8 cellular contexts compared by ENCODE assay signal in the genomic region with DNA sequence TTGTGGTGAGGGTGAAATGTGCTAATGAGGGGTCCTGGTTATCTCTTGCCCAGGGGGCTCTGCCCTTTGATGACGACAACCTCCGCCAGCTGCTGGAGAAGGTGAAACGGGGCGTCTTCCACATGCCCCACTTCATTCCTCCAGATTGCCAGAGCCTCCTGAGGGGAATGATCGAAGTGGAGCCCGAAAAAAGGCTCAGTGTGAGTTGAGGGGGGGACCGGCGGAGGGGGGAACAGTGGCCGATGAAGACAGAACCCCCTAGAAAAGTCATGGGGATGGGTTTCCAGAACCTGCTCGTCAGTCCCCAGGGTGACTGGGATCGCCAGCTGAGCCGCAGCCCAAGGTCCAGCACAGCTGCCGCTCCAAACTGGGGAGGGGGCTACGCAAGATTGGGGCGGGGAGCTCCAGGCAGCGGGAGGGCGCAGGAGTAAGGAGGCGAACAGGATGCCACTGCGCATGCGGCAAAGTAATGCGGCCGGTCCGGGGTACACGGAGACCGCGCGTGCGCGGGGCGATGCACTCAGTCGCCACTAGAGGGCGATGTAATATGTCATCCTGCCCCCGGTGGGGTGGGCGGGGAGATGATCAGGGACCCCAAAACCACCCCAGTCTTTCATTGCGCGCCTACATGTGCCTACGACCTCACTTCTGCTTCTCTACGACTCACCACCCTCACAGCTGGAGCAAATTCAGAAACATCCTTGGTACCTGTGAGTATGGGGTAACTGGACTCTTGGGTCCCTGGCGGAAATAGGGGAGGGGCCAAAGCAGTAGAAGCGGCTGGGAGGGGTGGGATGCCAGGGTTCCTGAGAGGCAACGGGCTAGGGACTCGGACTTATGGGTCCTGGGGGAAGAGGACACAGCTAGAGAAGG. TPM values are rescaled to one million over a fixed set of nuclear protein-coding genes. Genes with fewer than 3 reads are reported as not detected.
DNase-seq lines count a peak whose midpoint lies in the region; ATAC-seq and TF ChIP-seq lines count a peak whose summit lies in the region.

No MANE protein-coding gene starts in this region.

- ATAC-seq in GM19023 (IDR thresholded peaks at IDR 0.05; ENCODE audit: unreplicated experiment) (peak; percentile 72), natural killer cell (peak; percentile 93 to 95 (median 94))

- intact Hi-C loops in esophagus squamous epithelium (cut with DNase I): loop anchor here (10.0 kb wide), 1 partner anchor 73 kb away; a partner anchor contains a TSS
- intact Hi-C loops in natural killer cell (cut with micrococcal nuclease): loop anchor here (1.0 to 2.0 kb wide), 3 partner anchors 37 to 117 kb away; a partner anchor contains a TSS

- H3K36me3 Mint-ChIP-seq in activated T-cell treated with anti-CD3 and anti-CD28 coated beads, Interleukin-2, amount 50 U/mL, for 24 hours (ENCODE audit: low read depth): peaks cover 2% of the 10 kb centered on the region
- no peaks in the 10 kb centered on the region for H3K36me3 Mint-ChIP-seq in natural killer cell

- H3K27ac Mint-ChIP-seq in activated T-cell treated with anti-CD3 and anti-CD28 coated beads, Interleukin-2, amount 50 U/mL, for 24 hours: peak overlapping the region; percentile 95
- peak overlapping the region; percentile 75 to 92 for H3K27ac Mint-ChIP-seq in natural killer cell

- H3K27ac ChIP-seq in esophagus squamous epithelium: peak overlapping the region in 2 of 4 donors; percentile 4 to 27

- DNase-seq in AG09309 (ENCODE audit: low read depth) (no peak), HT1080 (ENCODE audit: low read depth) (peak; percentile 68), OCI-M2 (lab: John Stamatoyannopoulos, UW; ENCODE audit: unreplicated experiment) (peak; percentile 94), esophagus squamous epithelium (lab: John Stamatoyannopoulos, UW) (no peak), natural killer cell (peak; percentile 96)
- DNase-seq in activated T-cell treated with anti-CD3 and anti-CD28 coated beads, Interleukin-2, amount 50 U/mL, for 24 hours: peak; percentile 99
- peak; percentile 76 to 95 (median 92) for DNase-seq in stimulated activated naive CD4-positive, alpha-beta T cell (lab: John Stamatoyannopoulos, UW)

- no peaks in the 10 kb centered on the region for H3K9me3 Mint-ChIP-seq in activated T-cell treated with anti-CD3 and anti-CD28 coated beads, Interleukin-2, amount 50 U/mL, for 24 hours
- no peaks in the 10 kb centered on the region for H3K9me3 Mint-ChIP-seq in natural killer cell

- peaks cover 0 to 8% (median 0%) of the 10 kb centered on the region in 3 donors for H3K36me3 ChIP-seq in esophagus squamous epithelium

- no peaks in the 10 kb centered on the region for H3K9me3 ChIP-seq in esophagus squamous epithelium

- H3K4me1 Mint-ChIP-seq in activated T-cell treated with anti-CD3 and anti-CD28 coated beads, Interleukin-2, amount 50 U/mL, for 24 hours (ENCODE audit: low read depth): peaks cover 12% of the 10 kb centered on the region
- peaks cover 0 to 13% of the 10 kb centered on the region in 2 donors for H3K4me1 Mint-ChIP-seq in natural killer cell

- H3K4me3 Mint-ChIP-seq in activated T-cell treated with anti-CD3 and anti-CD28 coated beads, Interleukin-2, amount 50 U/mL, for 24 hours: peak overlapping the region; percentile 86
- peak overlapping the region; percentile 84 for H3K4me3 Mint-ChIP-seq in natural killer cell

- H3K4me3 ChIP-seq in AG09309 (ENCODE audit: control insufficient read depth, low read depth, low read length) (peak overlapping the region; percentile 43), esophagus squamous epithelium (peak overlapping the region in 3 of 4 donors; percentile 32 to 62 (median 35))

- no peaks in the 10 kb centered on the region for H3K27me3 Mint-ChIP-seq in activated T-cell treated with anti-CD3 and anti-CD28 coated beads, Interleukin-2, amount 50 U/mL, for 24 hours
- no peaks in the 10 kb centered on the region for H3K27me3 Mint-ChIP-seq in natural killer cell (ENCODE audit: low read depth in 2 of 2)

- H3K4me1 ChIP-seq in esophagus squamous epithelium: peaks cover 9 to 11% (median 10%) of the 10 kb centered on the region in 3 donors

- WGBS in esophagus squamous epithelium, 2 donors: 9 to 14% methylated on average over 12 to 36 of the region's 42 CpGs

- no peak for TF ChIP-seq POLR2A in esophagus squamous epithelium (IDR thresholded peaks at IDR 0.05)

- TF ChIP-seq CTCF in AG09309 (IDR thresholded peaks at IDR 0.05; ENCODE audit: control insufficient read depth, insufficient read depth, low read depth, low read length, missing control alignments) (peak; percentile 86), esophagus squamous epithelium (IDR thresholded peaks at IDR 0.05) (peak; percentile 95 to 100 (median 98)), natural killer cell (IDR thresholded peaks at IDR 0.05) (peak; percentile 90)

- no peaks in the 10 kb centered on the region for H3K27me3 ChIP-seq in esophagus squamous epithelium

RNA-seq across cellular contexts. Expression of a gene that starts 17.9 kb away (rescaled TPM):
- 1.7 and 7.6 TPM in 2 replicates for total RNA-seq in HT1080 (2014; rRNA removed; shearing (Covaris generic))
- 5.8 and 6.0 TPM in 2 replicates for polyA plus RNA-seq in HT1080 (2015; cell fraction: cytosol; rRNA removed)
- polyA plus RNA-seq in HT1080 (2015; cell fraction: nucleus; rRNA removed): 25.7 and 29.8 TPM in 2 replicates
- 1 to 10 TPM in 1 of 4 donors, under 1 TPM in 1, not detected in 2; 0.73 to 1.1 TPM for total RNA-seq in esophagus squamous epithelium
- 1 to 10 TPM; 6.0 to 9.8 (median 6.5) TPM for total RNA-seq in natural killer cell

RNA-seq across cellular contexts. Expression of a gene that starts 21.8 kb away (rescaled TPM):
- 77.4 and 77.8 TPM in 2 replicates for total RNA-seq in HT1080 (2014; rRNA removed; shearing (Covaris generic))
- 78.2 and 87.4 TPM in 2 replicates for polyA plus RNA-seq in HT1080 (2015; cell fraction: cytosol; rRNA removed)
- polyA plus RNA-seq in HT1080 (2015; cell fraction: nucleus; rRNA removed): 77.3 and 78.5 TPM in 2 replicates
- 10 to 100 TPM; 27.1 to 40.7 (median 32.4) TPM for total RNA-seq in esophagus squamous epithelium
- total RNA-seq in natural killer cell: 10 to 100 TPM; 17.1 to 19.5 (median 18.5) TPM

RNA-seq across cellular contexts. Expression of a gene that starts 23.4 kb away (rescaled TPM):
- not detected in 2 replicates for total RNA-seq in HT1080 (2014; rRNA removed; shearing (Covaris generic))
- not detected in 2 replicates for polyA plus RNA-seq in HT1080 (2015; cell fraction: cytosol; rRNA removed)
- not detected in 2 replicates for polyA plus RNA-seq in HT1080 (2015; cell fraction: nucleus; rRNA removed)
- total RNA-seq in esophagus squamous epithelium (1 to 10 TPM in 1 of 4 donors, not detected in 3; 1.7 TPM), natural killer cell (1 to 10 TPM in 1 of 3 donors, under 1 TPM in 1, not detected in 1; 0.87 to 2.1 TPM)

RNA-seq across cellular contexts. Expression of a gene that starts 38.0 kb away (rescaled TPM):
- 2.4 and 5.8 TPM in 2 replicates for total RNA-seq in HT1080 (2014; rRNA removed; shearing (Covaris generic))
- 4.8 and 4.9 TPM in 2 replicates for polyA plus RNA-seq in HT1080 (2015; cell fraction: cytosol; rRNA removed)
- 29.4 and 32.9 TPM in 2 replicates for polyA plus RNA-seq in HT1080 (2015; cell fraction: nucleus; rRNA removed)
- total RNA-seq in esophagus squamous epithelium (1 to 10 TPM; 5.3 to 9.9 (median 8.2) TPM), natural killer cell (100 to 1,000 TPM in 1 of 3 donors, 10 to 100 TPM in 2; 44.5 to 147 (median 46.8) TPM)

RNA-seq across cellular contexts. Expression of a gene that starts 42.9 kb away (rescaled TPM):
- 64.6 and 82.5 TPM in 2 replicates for total RNA-seq in HT1080 (2014; rRNA removed; shearing (Covaris generic))
- polyA plus RNA-seq in HT1080 (2015; cell fraction: cytosol; rRNA removed): 63.1 and 64.1 TPM in 2 replicates
- 64.0 and 73.1 TPM in 2 replicates for polyA plus RNA-seq in HT1080 (2015; cell fraction: nucleus; rRNA removed)
- total RNA-seq in esophagus squamous epithelium: 10 to 100 TPM; 30.6 to 59.2 (median 47.4) TPM
- 100 to 1,000 TPM; 252 to 275 (median 260) TPM for total RNA-seq in natural killer cell

Comparison
In these comparisons a context has a peak if more than half of its experiments do, and no peak if none do; other contexts are left out.
1. DNase-seq: peak in HT1080 (single experiment), OCI-M2 (single experiment), activated T-cell treated with anti-CD3 and anti-CD28 coated beads, Interleukin-2, amount 50 U/mL, for 24 hours (single experiment), natural killer cell (single experiment) and stimulated activated naive CD4-positive, alpha-beta T cell (6 of 6); none in AG09309 (single experiment) and esophagus squamous epithelium (single experiment).
2. Peak in every context shown above with its lines, with median percentiles within 50 percentile points of each other: CTCF ChIP-seq.